17 cellular contexts compared by ENCODE assay signal in genomic region chrX:47245156-47245555, GRCh38. TPM values are rescaled to one million over a fixed set of nuclear protein-coding genes. Genes with fewer than 3 reads are reported as not detected.
DNase-seq lines count a peak whose midpoint lies in the region; ATAC-seq and TF ChIP-seq lines count a peak whose summit lies in the region.
"Had no signal": no experiment of that assay in that cellular context is flagged by ENCODE, and none has a peak within 500 bp of the region (broad histone marks: within the 10 kb centered on the region; RNA-seq: fewer than 3 reads in every experiment).

No MANE protein-coding gene starts in this region.

- H3K27me3 ChIP-seq in spleen (replicated peaks in 1 of 7) = peaks cover 0 to 5% (median 0%) of the 10 kb centered on the region in 7 donors

- 85 to 96% (median 95%) methylated on average over 10 of the region's 10 CpGs; no CpG with 5 or more reads in 1 of the 5 donors for WGBS in spleen, 5 donors

- DNase-seq in NCI-H82 (lab: John Stamatoyannopoulos, UW) (peak; percentile 59), NCI-H82 treated with DMSO at 0.1 percent for 48 hours (lab: John Stamatoyannopoulos, UW; ENCODE audit: unreplicated experiment) (no peak), NCI-H1694 (lab: John Stamatoyannopoulos, UW) (peak; percentile 28), cerebellum (ENCODE audit: low spot score) (peak; percentile 11), spleen (peak; percentile 58), NCI-H2196 treated with DMSO at 0.1 percent for 48 hours (lab: John Stamatoyannopoulos, UW; ENCODE audit: unreplicated experiment) (no peak)
- DNase-seq in stimulated activated CD4-positive, alpha-beta T cell treated with anti-CD3 and anti-CD28 coated beads, Interleukin-2, amount 100 ng/mL, for 24 hours = no peak
- DNase-seq: 8988T; AML-193; Caco-2; CD8-positive, alpha-beta memory T cell; DMS79; H9 had no signal

- ATAC-seq in HG03469 (IDR thresholded peaks at IDR 0.05; ENCODE audit: unreplicated experiment) = no peak
- ATAC-seq: GM12878, GM23338 had no signal

- intact Hi-C loops in spleen (cut with DNase I; ENCODE audit: low total_unique reads) = no loop called here

- H3K4me3 ChIP-seq in spleen = no peak overlapping the region
- H3K4me3 ChIP-seq: BLaER1, GM12878, GM23338 had no signal

- TF ChIP-seq CTCF in spleen (IDR thresholded peaks at IDR 0.05 in 8 of 11, conservative IDR thresholded peaks at IDR 0.05 in 3 of 11) = no peak

- TF ChIP-seq POLR2A in spleen (IDR thresholded peaks at IDR 0.05) = no peak

- H3K36me3 ChIP-seq in spleen = peaks cover 0 to 90% (median 45%) of the 10 kb centered on the region in 6 donors

- H3K27ac ChIP-seq in spleen = no peak overlapping the region
- H3K27ac ChIP-seq: BLaER1 had no signal

- H3K9me3 ChIP-seq in spleen = no peaks in the 10 kb centered on the region
- H3K9me3 ChIP-seq: BLaER1, Caco-2 had no signal

- no peaks in the 10 kb centered on the region for H3K4me1 ChIP-seq in spleen
- H3K4me1 ChIP-seq: BLaER1, Caco-2 had no signal

RNA-seq across cellular contexts. Expression of gene USP11, which starts 12.3 kb away (rescaled TPM):
- total RNA-seq in cerebellum = 81.1 TPM
- total RNA-seq in spleen = 10 to 100 TPM; 46.2 to 91.5 (median 70.9) TPM
- polyA plus RNA-seq in spleen = 10 to 100 TPM; 19.9 to 35.2 (median 31.5) TPM

RNA-seq across cellular contexts. Expression of gene CDK16, which starts 26.7 kb away (rescaled TPM):
- total RNA-seq in cerebellum (57.0 TPM), spleen (10 to 100 TPM; 51.7 to 75.3 (median 60.0) TPM)
- 10 to 100 TPM; 18.4 to 37.9 (median 28.8) TPM for polyA plus RNA-seq in spleen

RNA-seq across cellular contexts. Expression of gene UBA1, which starts 51.5 kb away (rescaled TPM):
- total RNA-seq in cerebellum = 112 TPM
- total RNA-seq in spleen = 100 to 1,000 TPM; 172 to 207 (median 194) TPM
- 10 to 100 TPM; 57.7 to 92.8 (median 88.9) TPM for polyA plus RNA-seq in spleen

Comparison
In these comparisons a context has a peak if more than half of its experiments do, and no peak if none do; other contexts are left out.
1. DNase-seq: peak in NCI-H82 (single experiment), NCI-H1694 (single experiment), cerebellum (single experiment) and spleen (single experiment); none in NCI-H82 treated with DMSO at 0.1 percent for 48 hours (single experiment), NCI-H2196 treated with DMSO at 0.1 percent for 48 hours (single experiment) and stimulated activated CD4-positive, alpha-beta T cell treated with anti-CD3 and anti-CD28 coated beads, Interleukin-2, amount 100 ng/mL, for 24 hours (0 of 2).